Comparison of ENCODE assay signal across 18 cellular contexts in genomic region chr5:178630475-178630930, GRCh38. TPM values are rescaled to one million over a fixed set of nuclear protein-coding genes. Genes with fewer than 3 reads are reported as not detected.
DNase-seq lines count a peak whose midpoint lies in the region; ATAC-seq and TF ChIP-seq lines count a peak whose summit lies in the region.
"Had no signal": no experiment of that assay in that cellular context is flagged by ENCODE, and none has a peak within 500 bp of the region (broad histone marks: within the 10 kb centered on the region; RNA-seq: fewer than 3 reads in every experiment).

No MANE protein-coding gene starts in this region.

- H3K4me1 ChIP-seq in ACC112 (ENCODE audit: control insufficient read depth, insufficient read depth, low read length, unreplicated experiment) (peaks cover 11% of the 10 kb centered on the region), Karpas-422 (ENCODE audit: low read length) (peaks cover 26% of the 10 kb centered on the region)

- peaks cover 39% of the 10 kb centered on the region for H3K4me1 Mint-ChIP-seq in mesothelial cell of epicardium

- ATAC-seq in HG02678 (IDR thresholded peaks at IDR 0.05; ENCODE audit: unreplicated experiment) (no peak), HG03469 (IDR thresholded peaks at IDR 0.05; ENCODE audit: unreplicated experiment) (no peak)
- ATAC-seq: left ventricle myocardium superior; naive thymus-derived CD8-positive, alpha-beta T cell; stimulated activated effector memory CD8-positive, alpha-beta T cell treated with anti-CD3 and anti-CD28 coated beads, Interleukin-12 subunit alpha, Interleukin-12 subunit beta, amount 100 ng/mL, for 72 hours had no signal

- peak overlapping the region; percentile 27 for H2AFZ ChIP-seq in ACC112 (ENCODE audit: low read length, unreplicated experiment)
- peak overlapping the region; percentile 8; the same call in 1 of the 2 replicates for H2AFZ ChIP-seq in Karpas-422 (ENCODE audit: low read length)

- no peak overlapping the region for H3K9ac ChIP-seq in Karpas-422 (ENCODE audit: low read length)

- in situ Hi-C loops in ACHN (cut with HindIII; ENCODE audit: low pct_ligation_motif_present, low pct_unique_long_range_greater_than_20kb, low sequenced_read_pairs) = no loop called here

- H3K36me3 Mint-ChIP-seq in mesothelial cell of epicardium = no peaks in the 10 kb centered on the region
- H3K36me3 Mint-ChIP-seq: activated naive CD8-positive, alpha-beta T cell had no signal

- no peak for TF ChIP-seq CTCF in mesothelial cell of epicardium (IDR thresholded peaks at IDR 0.05; ENCODE audit: unreplicated experiment)

- no peaks in the 10 kb centered on the region for H3K27me3 Mint-ChIP-seq in mesothelial cell of epicardium (ENCODE audit: low read depth)

- H3K4me2 ChIP-seq in Karpas-422 (ENCODE audit: low read depth, low read length, poor library complexity, severe bottlenecking) = no peak overlapping the region

- peaks cover 3% of the 10 kb centered on the region for H3K9me3 Mint-ChIP-seq in mesothelial cell of epicardium
- H3K9me3 Mint-ChIP-seq: naive thymus-derived CD8-positive, alpha-beta T cell; stimulated activated effector memory CD8-positive, alpha-beta T cell treated with anti-CD3 and anti-CD28 coated beads, Interleukin-12 subunit alpha, Interleukin-12 subunit beta, amount 100 ng/mL, for 72 hours had no signal

- DNase-seq in Karpas-422 (no peak), amniotic epithelial cell (ENCODE audit: low read depth) (peak; percentile 53), mesothelial cell of epicardium (ENCODE audit: low spot score in 2 of 2, unreplicated experiment in 2 of 2) (no peak), C1 segment of cervical spinal cord (lab: John Stamatoyannopoulos, UW) (no peak), ACHN (no peak)
- DNase-seq: activated CD4-positive, alpha-beta T cell treated with anti-CD3 and anti-CD28 coated beads, Interleukin-2, amount 10 ng/mL, durations not matched to agents 7 days and 5 days; H7; KG1; left ventricle myocardium superior; naive thymus-derived CD8-positive, alpha-beta T cell; NCI-H1436 treated with DMSO at 0.1 percent for 48 hours; NCI-H2227 treated with DMSO at 0.1 percent for 48 hours; NK-92 treated with Interleukin-12 subunit alpha and Interleukin-12 subunit beta, amount 100 ng/mL, for 24 hours had no signal

- no peaks in the 10 kb centered on the region for H3K9me2 ChIP-seq in Karpas-422 (replicated peaks; ENCODE audit: insufficient read depth, low read length)

- H3K27ac ChIP-seq in ACC112 (ENCODE audit: low read depth, low read length) (peak overlapping the region; percentile 52), Karpas-422 (ENCODE audit: low read length) (no peak overlapping the region)

- peak overlapping the region; percentile 10 for H3K27ac Mint-ChIP-seq in mesothelial cell of epicardium
- H3K27ac Mint-ChIP-seq: activated CD4-positive, alpha-beta T cell treated with anti-CD3 and anti-CD28 coated beads, Interleukin-2, amount 10 ng/mL, durations not matched to agents 7 days and 5 days; activated naive CD8-positive, alpha-beta T cell; naive thymus-derived CD8-positive, alpha-beta T cell; stimulated activated effector memory CD8-positive, alpha-beta T cell treated with anti-CD3 and anti-CD28 coated beads, Interleukin-12 subunit alpha, Interleukin-12 subunit beta, amount 100 ng/mL, for 72 hours had no signal

- H3K79me2 ChIP-seq in ACC112 (ENCODE audit: control insufficient read depth, insufficient read depth, low read length, unreplicated experiment) = peaks cover 11% of the 10 kb centered on the region
- peaks cover 13% of the 10 kb centered on the region for H3K79me2 ChIP-seq in Karpas-422 (ENCODE audit: low read length)

- H4K20me1 ChIP-seq in Karpas-422 (ENCODE audit: insufficient read depth, low read depth, low read length) = peaks cover 7% of the 10 kb centered on the region; the same call in 1 of the 2 replicates

- H3K36me3 ChIP-seq in ACC112 (ENCODE audit: insufficient read depth, low read length) = no peaks in the 10 kb centered on the region
- H3K36me3 ChIP-seq in Karpas-422 (ENCODE audit: insufficient read depth, low read length) = no peaks in the 10 kb centered on the region

- H3K4me3 Mint-ChIP-seq in mesothelial cell of epicardium = no peak overlapping the region
- H3K4me3 Mint-ChIP-seq: activated CD4-positive, alpha-beta T cell treated with anti-CD3 and anti-CD28 coated beads, Interleukin-2, amount 10 ng/mL, durations not matched to agents 7 days and 5 days; activated naive CD8-positive, alpha-beta T cell; naive thymus-derived CD8-positive, alpha-beta T cell; stimulated activated effector memory CD8-positive, alpha-beta T cell treated with anti-CD3 and anti-CD28 coated beads, Interleukin-12 subunit alpha, Interleukin-12 subunit beta, amount 100 ng/mL, for 72 hours had no signal

- no peaks in the 10 kb centered on the region for H3K9me3 ChIP-seq in Karpas-422 (ENCODE audit: low read length)

- no peak overlapping the region for H3K4me3 ChIP-seq in ACC112 (ENCODE audit: low read depth, low read length)
- no peak overlapping the region for H3K4me3 ChIP-seq in Karpas-422 (ENCODE audit: low read length)

- no peaks in the 10 kb centered on the region for H3K27me3 ChIP-seq in ACC112 (ENCODE audit: insufficient read depth, low read length)
- no peaks in the 10 kb centered on the region for H3K27me3 ChIP-seq in Karpas-422 (ENCODE audit: low read length)

RNA-seq across cellular contexts. Expression of gene CLK4, which starts 3.7 kb away (rescaled TPM):
- total RNA-seq in Karpas-422 (2014; rRNA removed; shearing (Covaris generic); ENCODE audit: low replicate concordance) = 27.7 and 29.0 TPM in 2 replicates
- 42.1 to 43.5 TPM (median 42.9 TPM) in 3 replicates for total RNA-seq in mesothelial cell of epicardium

RNA-seq across cellular contexts. Expression of gene COL23A1, which starts 40.3 kb away (rescaled TPM):
- total RNA-seq in Karpas-422 (2014; rRNA removed; shearing (Covaris generic); ENCODE audit: low replicate concordance) = 5.7 and 7.6 TPM in 2 replicates
- total RNA-seq in mesothelial cell of epicardium = 12.3 to 13.7 TPM (median 13.6 TPM) in 3 replicates
